1 cellular context compared by ENCODE assay signal in the genomic region with DNA sequence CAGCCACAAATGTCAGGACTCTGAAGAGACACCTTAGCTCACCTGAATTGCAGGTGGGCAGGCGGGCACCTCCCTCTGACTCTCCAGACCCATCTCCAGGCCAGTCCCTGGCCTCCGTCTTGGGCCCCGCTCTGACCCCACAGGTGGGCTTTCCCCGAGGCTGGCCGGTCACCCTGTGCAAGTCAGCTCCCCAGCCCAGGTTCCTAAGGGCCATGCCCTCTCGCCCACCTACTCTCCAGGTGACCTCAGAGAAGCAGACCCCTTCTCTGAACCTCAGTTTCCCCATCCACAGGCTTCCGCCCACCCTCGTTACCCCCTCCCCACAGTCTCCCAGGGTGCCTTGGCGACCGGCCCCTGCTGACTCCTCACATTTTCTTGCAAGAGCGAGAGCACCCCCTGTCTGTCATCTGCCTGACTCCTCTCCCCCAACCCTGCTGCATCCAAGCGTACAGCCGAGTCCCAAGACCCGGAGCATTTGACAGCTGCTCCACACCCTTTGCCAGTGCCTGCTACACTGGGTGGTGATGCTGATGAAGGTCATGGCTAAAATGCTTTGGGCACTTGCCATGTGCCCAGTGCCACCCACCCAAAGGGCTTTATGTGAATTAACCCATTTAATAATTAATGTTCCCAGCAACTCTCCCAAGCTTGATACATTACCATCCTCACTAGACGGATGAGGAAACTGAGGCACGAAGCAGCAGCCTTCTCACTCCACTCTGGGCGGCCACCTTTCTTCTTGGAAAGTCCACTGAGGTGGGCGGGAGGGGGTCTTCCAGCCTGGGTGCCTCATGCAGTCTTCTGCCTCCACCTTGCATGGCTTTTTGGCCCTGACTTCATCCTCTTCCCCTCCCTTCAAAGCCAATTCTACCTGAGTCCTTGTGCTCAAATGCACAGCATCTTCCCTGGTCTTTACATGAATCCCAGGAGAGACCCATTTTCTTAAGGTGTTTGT.
TF ChIP-seq lines count a peak whose summit lies in the region.

No MANE protein-coding gene starts in this region.

TF ChIP-seq in H1, 55 proteins besides CTCF, POLR2A, EP300 and RAD21 (continued from another document):
- TF ChIP-seq, protein P1, sequence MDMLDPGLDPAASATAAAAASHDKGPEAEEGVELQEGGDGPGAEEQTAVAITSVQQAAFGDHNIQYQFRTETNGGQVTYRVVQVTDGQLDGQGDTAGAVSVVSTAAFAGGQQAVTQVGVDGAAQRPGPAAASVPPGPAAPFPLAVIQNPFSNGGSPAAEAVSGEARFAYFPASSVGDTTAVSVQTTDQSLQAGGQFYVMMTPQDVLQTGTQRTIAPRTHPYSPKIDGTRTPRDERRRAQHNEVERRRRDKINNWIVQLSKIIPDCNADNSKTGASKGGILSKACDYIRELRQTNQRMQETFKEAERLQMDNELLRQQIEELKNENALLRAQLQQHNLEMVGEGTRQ (IDR thresholded peaks at IDR 0.05; ENCODE audit: low read length) = no peak
- no peak for TF ChIP-seq CHD1 (IDR thresholded peaks at IDR 0.05; ENCODE audit: low read depth, low read length)
- TF ChIP-seq JUND (IDR thresholded peaks at IDR 0.05; ENCODE audit: low read length) = no peak
- TF ChIP-seq FOSL1 (IDR thresholded peaks at IDR 0.05; ENCODE audit: insufficient read depth, low read depth, low read length) = no peak
- TF ChIP-seq SIRT6 (IDR thresholded peaks at IDR 0.05; ENCODE audit: low read length) = no peak
- TF ChIP-seq MAFK (IDR thresholded peaks at IDR 0.05; ENCODE audit: low read depth, low read length) = peak; percentile 61; the same call in 1 of the 2 replicates
